ENCODE assay signal across 15 cellular contexts in genomic region chr18:9705183-9705864, GRCh38. TPM values are rescaled to one million over a fixed set of nuclear protein-coding genes. Genes with fewer than 3 reads are reported as not detected.
DNase-seq lines count a peak whose midpoint lies in the region; ATAC-seq, FAIRE-seq and TF ChIP-seq lines count a peak whose summit lies in the region.
"Had no signal": no experiment of that assay in that cellular context is flagged by ENCODE, and none has a peak within 500 bp of the region (broad histone marks: within the 10 kb centered on the region; RNA-seq: fewer than 3 reads in every experiment).

No MANE protein-coding gene starts in this region.

- TF ChIP-seq POLR2A in adrenal gland (IDR thresholded peaks at IDR 0.05) (no peak), GM12891 (IDR thresholded peaks at IDR 0.05; ENCODE audit: low read depth, low read length) (no peak)

- CTCF ChIA-PET in BJ (lab: Yijun Ruan, JAX): no interaction called here

- DNase-seq in BJ (ENCODE audit: low read depth): peak; percentile 27
- peak; percentile 28 for DNase-seq in HTR-8/SVneo (ENCODE audit: insufficient read length, low spot score)
- peak in 5 of 7 donors; percentile 22 to 67 (median 61) for DNase-seq in adrenal gland
- peak; percentile 63 for DNase-seq in hepatic stellate cell (ENCODE audit: low spot score)
- no peak for DNase-seq in GM12891 (ENCODE audit: insufficient read length, low spot score)
- DNase-seq in NCI-H2029 treated with DMSO at 0.1 percent for 48 hours (lab: John Stamatoyannopoulos, UW): no peak
- DNase-seq in NCI-H1092 (lab: John Stamatoyannopoulos, UW): no peak
- DNase-seq: activated naive CD4-positive, alpha-beta T cell treated with anti-CD3 and anti-CD28 coated beads, Interleukin-2, amount 10 ng/mL, durations not matched to agents 7 days and 5 days; CD4-positive, alpha-beta T cell; left cardiac atrium; naive thymus-derived CD4-positive, alpha-beta T cell; RPMI8226 had no signal

- no peak for ATAC-seq in GM21576 (IDR thresholded peaks at IDR 0.05; ENCODE audit: unreplicated experiment)
- ATAC-seq: left cardiac atrium; naive thymus-derived CD4-positive, alpha-beta T cell; sciatic nerve had no signal

- FAIRE-seq in HTR-8/SVneo (lab: Jason Lieb, UNC) (no peak), GM12891 (lab: Jason Lieb, UNC) (no peak)
- FAIRE-seq: TTC549 had no signal

- H3K4me3 ChIP-seq in BJ (ENCODE audit: low read depth, low read length) (no peak overlapping the region), adrenal gland (no peak overlapping the region)

- peaks cover 8 to 30% of the 10 kb centered on the region in 2 donors for H3K4me1 ChIP-seq in adrenal gland (replicated peaks in 1 of 2)

- H3K9me3 ChIP-seq in adrenal gland (replicated peaks in 1 of 3): no peaks in the 10 kb centered on the region

- H3K27me3 ChIP-seq in BJ (ENCODE audit: control insufficient read depth, insufficient read depth, low read length) (no peaks in the 10 kb centered on the region), adrenal gland (no peaks in the 10 kb centered on the region)

- 52 to 61% (median 59%) methylated on average over 6 of the region's 6 CpGs for WGBS in adrenal gland, 4 donors

- H3K36me3 ChIP-seq in BJ (ENCODE audit: control insufficient read depth, insufficient read depth, low read length): no peaks in the 10 kb centered on the region
- H3K36me3 ChIP-seq in adrenal gland (replicated peaks in 1 of 2): no peaks in the 10 kb centered on the region

- TF ChIP-seq CTCF in BJ (IDR thresholded peaks at IDR 0.05; ENCODE audit: insufficient read depth, low read depth, low read length) (no peak), adrenal gland (IDR thresholded peaks at IDR 0.05) (no peak)

- peak overlapping the region in 1 of 5 donors; percentile 9 for H3K27ac ChIP-seq in adrenal gland

- POLR2A ChIA-PET in BJ (lab: Charles Lee): no interaction called here

- intact Hi-C loops in adrenal gland (cut with DNase I): no loop called here

TF ChIP-seq in GM12891, 5 proteins besides CTCF, POLR2A, EP300 and RAD21:
- no peak for TF ChIP-seq TAF1 (IDR thresholded peaks at IDR 0.05; ENCODE audit: low read depth, low read length)
- no peak for TF ChIP-seq POLR2AphosphoS5 (IDR thresholded peaks at IDR 0.05; ENCODE audit: low read depth, low read length)
- no peak for TF ChIP-seq POU2F2 (IDR thresholded peaks at IDR 0.05; ENCODE audit: low read depth, low read length)
- TF ChIP-seq PAX5 (IDR thresholded peaks at IDR 0.05; ENCODE audit: insufficient read depth, low read length, severe bottlenecking): no peak
- TF ChIP-seq SPI1 (IDR thresholded peaks at IDR 0.05; ENCODE audit: low read depth, low read length): no peak

RNA-seq across cellular contexts. Expression of gene RAB31, which starts 2.8 kb away (rescaled TPM):
- polyA plus RNA-seq in BJ (2011; rRNA removed) (30.5 and 37.2 TPM in 2 replicates), adrenal gland (100 to 1,000 TPM in 1 of 3 donors, 10 to 100 TPM in 2; 46.6 to 130 (median 57.0) TPM)
- polyA minus RNA-seq in BJ (2011; rRNA and poly(A)+ RNA removed): 25.3 and 44.7 TPM in 2 replicates
- total RNA-seq in adrenal gland: 100 to 1,000 TPM; 102 to 365 (median 161) TPM
- 10.6 TPM for polyA plus RNA-seq in GM12891 (2012; ENCODE audit: low read depth, missing spikeins)

Comparison
In these comparisons a context has a peak if more than half of its experiments do, and no peak if none do; other contexts are left out.
1. DNase-seq: peak in BJ (single experiment), HTR-8/SVneo (single experiment), adrenal gland (5 of 7) and hepatic stellate cell (single experiment); none in GM12891 (single experiment), NCI-H2029 treated with DMSO at 0.1 percent for 48 hours (single experiment) and NCI-H1092 (single experiment).